13 cellular contexts compared by ENCODE assay signal in the genomic region with DNA sequence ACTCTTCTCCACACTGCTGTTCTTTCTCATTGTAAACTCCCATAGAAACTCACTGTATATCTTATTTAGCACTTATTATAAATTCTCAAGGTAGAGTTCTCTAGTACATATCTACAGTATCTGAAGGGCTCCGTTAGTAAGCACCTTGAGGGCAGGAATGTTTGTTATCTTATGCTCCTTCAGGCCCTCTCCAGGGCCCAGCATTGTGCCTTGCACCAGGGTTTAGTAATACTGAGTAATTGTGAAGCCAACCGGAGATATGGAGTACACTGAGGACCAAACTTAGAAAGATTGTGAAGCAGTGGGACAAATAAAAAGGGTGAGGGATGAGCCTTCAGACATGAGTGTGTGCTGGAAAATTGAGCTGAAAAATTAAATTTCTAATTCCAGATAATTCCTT. TPM values are rescaled to one million over a fixed set of nuclear protein-coding genes. Genes with fewer than 3 reads are reported as not detected.
DNase-seq lines count a peak whose midpoint lies in the region; ATAC-seq, FAIRE-seq and TF ChIP-seq lines count a peak whose summit lies in the region.
"Had no signal": no experiment of that assay in that cellular context is flagged by ENCODE, and none has a peak within 500 bp of the region (broad histone marks: within the 10 kb centered on the region; RNA-seq: fewer than 3 reads in every experiment).

No MANE protein-coding gene starts in this region.

- H3K27me3 Mint-ChIP-seq in nephron (ENCODE audit: low read depth): no peaks in the 10 kb centered on the region
- H3K27me3 Mint-ChIP-seq in CD4-positive, alpha-beta T cell: no peaks in the 10 kb centered on the region
- H3K27me3 Mint-ChIP-seq: CD4-positive, CD25-positive, alpha-beta regulatory T cell had no signal

- no peaks in the 10 kb centered on the region for H3K9me3 ChIP-seq in A549
- H3K9me3 ChIP-seq in PC-3 (ENCODE audit: low read length): no peaks in the 10 kb centered on the region
- H3K9me3 ChIP-seq in keratinocyte (ENCODE audit: control insufficient read depth, low read depth, low read length): no peaks in the 10 kb centered on the region
- no peaks in the 10 kb centered on the region for H3K9me3 ChIP-seq in CD4-positive, alpha-beta T cell (ENCODE audit: control insufficient read depth, low read length)

- H3K27me3 ChIP-seq in PC-3 (ENCODE audit: low read length) (no peaks in the 10 kb centered on the region), keratinocyte (ENCODE audit: control insufficient read depth, extremely low read depth, insufficient read depth, low read length) (no peaks in the 10 kb centered on the region)
- H3K27me3 ChIP-seq in CD4-positive, alpha-beta T cell (ENCODE audit: control insufficient read depth, insufficient read depth, low read length): no peaks in the 10 kb centered on the region

- CTCF ChIA-PET in A549 (lab: Yijun Ruan, JAX): interaction anchor here (0.8 to 5.5 kb wide), 6 partner anchors 12 to 141 kb away, joined by 3 to 24 read pairs (median 3); partner anchors contain the start of genes RNF43 and SUPT4H1
- CTCF ChIA-PET in PC-3 (lab: Charles Lee): no interaction called here
- CTCF ChIA-PET in CD4-positive, alpha-beta T cell (lab: Charles Lee): no interaction called here

- H3K4me2 ChIP-seq in A549: peak overlapping the region; percentile 75
- peak overlapping the region; percentile 63 for H3K4me2 ChIP-seq in PC-3 (ENCODE audit: low read length)
- peak overlapping the region; percentile 69 for H3K4me2 ChIP-seq in keratinocyte (ENCODE audit: control insufficient read depth, extremely low read depth, insufficient read depth, low read depth, low read length)

- no peaks in the 10 kb centered on the region for H3K9me3 Mint-ChIP-seq in nephron
- no peaks in the 10 kb centered on the region for H3K9me3 Mint-ChIP-seq in CD4-positive, alpha-beta T cell

- H3K27ac Mint-ChIP-seq in nephron: peak overlapping the region; percentile 90 to 94 (median 93)
- H3K27ac Mint-ChIP-seq in CD4-positive, alpha-beta T cell: no peak overlapping the region
- H3K27ac Mint-ChIP-seq: CD4-positive, CD25-positive, alpha-beta regulatory T cell had no signal

- peaks cover 4% of the 10 kb centered on the region for H3F3A ChIP-seq in PC-3 (ENCODE audit: low read length, unreplicated experiment)

- ATAC-seq in A549: peak; percentile 32 to 39; a peak in 4 of 6 replicates
- no peak for ATAC-seq in PC-3
- ATAC-seq in HG03135 (IDR thresholded peaks at IDR 0.05; ENCODE audit: unreplicated experiment): no peak
- ATAC-seq in HG03045 (IDR thresholded peaks at IDR 0.05; ENCODE audit: unreplicated experiment): no peak
- no peak for ATAC-seq in CD4-positive, alpha-beta T cell (ENCODE audit: poor library complexity)

- dilution Hi-C loops in keratinocyte (cut with MboI; ENCODE audit: extremely low pct_ligation_motif_present, low sequenced_read_pairs): no loop called here

- no peak for TF ChIP-seq POLR2A in A549 (IDR thresholded peaks at IDR 0.05; ENCODE audit: low read length)

- peak overlapping the region; percentile 71 to 84 for H3K27ac ChIP-seq in A549
- H3K27ac ChIP-seq in PC-3 (ENCODE audit: low read length): peak overlapping the region; percentile 20; the same call in 1 of the 2 replicates
- no peak overlapping the region for H3K27ac ChIP-seq in keratinocyte (ENCODE audit: control insufficient read depth, insufficient read depth, low read length)
- H3K27ac ChIP-seq in CD4-positive, alpha-beta T cell (ENCODE audit: low read depth, low read length): no peak overlapping the region
- H3K27ac ChIP-seq: SK-N-MC had no signal

- no TSS peak for BruUV-seq in PC-3 (replicated peaks; lab: Mats Ljungman, UMichigan)

- H3K79me2 ChIP-seq in PC-3 (ENCODE audit: low read length): no peaks in the 10 kb centered on the region
- H3K79me2 ChIP-seq in keratinocyte (ENCODE audit: control insufficient read depth, insufficient read depth, low read length): peaks cover 65% of the 10 kb centered on the region

- H3K36me3 ChIP-seq in PC-3 (ENCODE audit: low read depth, low read length): no peaks in the 10 kb centered on the region
- H3K36me3 ChIP-seq in keratinocyte (ENCODE audit: control insufficient read depth in 2 of 2, extremely low read depth in 1 of 2, insufficient read depth in 2 of 2, low read length in 2 of 2): peaks cover 5% of the 10 kb centered on the region in 2 experiments

- no peak for TF ChIP-seq RAD21 in A549 (conservative IDR thresholded peaks at IDR 0.05 in 1 of 2, IDR thresholded peaks at IDR 0.05 in 1 of 2)

- FAIRE-seq in A549 (lab: Jason Lieb, UNC): no peak
- no peak for FAIRE-seq in keratinocyte (lab: Jason Lieb, UNC)

- 79% methylated on average over 2 of the region's 2 CpGs for WGBS in A549 (ENCODE audit: missing lambda C conversion rate)

- H2AFZ ChIP-seq in PC-3 (ENCODE audit: low read length) (no peak overlapping the region), keratinocyte (ENCODE audit: control insufficient read depth, low read length) (no peak overlapping the region)

- no peak for DNase-seq in A549 (ENCODE audit: low read depth in 1 of 2, low spot score in 1 of 2)
- DNase-seq in PC-3: no peak
- no peak for DNase-seq in keratinocyte (ENCODE audit: low read depth, low spot score)
- DNase-seq in NCI-H510A treated with DMSO at 0.1 percent for 48 hours (lab: John Stamatoyannopoulos, UW): no peak
- DNase-seq in CD4-positive, alpha-beta T cell: no peak
- DNase-seq: AML-193; CD4-positive, CD25-positive, alpha-beta regulatory T cell; GF-D8; GOT3 had no signal

- H3K4me1 Mint-ChIP-seq in nephron: peaks cover 23% of the 10 kb centered on the region
- H3K4me1 Mint-ChIP-seq in CD4-positive, alpha-beta T cell (ENCODE audit: low read depth): no peaks in the 10 kb centered on the region

- H3K9ac ChIP-seq in PC-3 (ENCODE audit: low read length) (no peak overlapping the region), keratinocyte (ENCODE audit: control insufficient read depth, extremely low read depth, insufficient read depth, low read length) (no peak overlapping the region)

- TF ChIP-seq CTCF in A549 (IDR thresholded peaks at IDR 0.05) (no peak), PC-3 (conservative IDR thresholded peaks at IDR 0.05; ENCODE audit: low read depth, low read length) (no peak), keratinocyte (optimal IDR thresholded peaks at IDR 0.05 in 1 of 3, IDR thresholded peaks at IDR 0.05 in 1 of 3, conservative IDR thresholded peaks at IDR 0.05 in 1 of 3; ENCODE audit: extremely low read depth in 1 of 3, insufficient read depth in 2 of 3, low read length in 3 of 3) (no peak), nephron (IDR thresholded peaks at IDR 0.05; ENCODE audit: unreplicated experiment in 3 of 3) (no peak)
- no peak for TF ChIP-seq CTCF in CD4-positive, alpha-beta T cell (IDR thresholded peaks at IDR 0.05)

- intact Hi-C loops in PC-3 (cut with micrococcal nuclease): loop anchor here (1.0 kb wide), 1 partner anchor 26 kb away; the partner anchor contains the start of gene RNF43
- intact Hi-C loops in CD4-positive, alpha-beta T cell (cut with DNase I, micrococcal nuclease): no loop called here

- TF ChIP-seq EP300 in A549 (IDR thresholded peaks at IDR 0.05): no peak

- no peaks in the 10 kb centered on the region for H3K36me3 Mint-ChIP-seq in nephron (ENCODE audit: low read depth)
- no peaks in the 10 kb centered on the region for H3K36me3 Mint-ChIP-seq in CD4-positive, alpha-beta T cell (ENCODE audit: low read depth)

- no peaks in the 10 kb centered on the region for H3K9me1 ChIP-seq in keratinocyte (ENCODE audit: control insufficient read depth, extremely low read depth, insufficient read depth, low read length)

- H3K9me2 ChIP-seq in PC-3 (replicated peaks; ENCODE audit: low read length): no peaks in the 10 kb centered on the region

- H4K20me1 ChIP-seq in PC-3 (ENCODE audit: low read length): no peaks in the 10 kb centered on the region
- peaks cover 9% of the 10 kb centered on the region for H4K20me1 ChIP-seq in keratinocyte (ENCODE audit: control insufficient read depth, extremely low read depth, insufficient read depth, low read length)

- 0 out of 3 replicates have a peak overlapping the region, but pooled peaks have one; percentile 2 for H3K4me3 ChIP-seq in A549
- no peak overlapping the region for H3K4me3 ChIP-seq in PC-3 (ENCODE audit: low read length)
- H3K4me3 ChIP-seq in keratinocyte (ENCODE audit: control insufficient read depth in 2 of 3, extremely low read depth in 1 of 3, insufficient read depth in 2 of 3, low read depth in 1 of 3, low read length in 3 of 3): peak overlapping the region in 1 of 3 experiments; percentile 18
- H3K4me3 ChIP-seq: SK-N-MC had no signal

- peaks cover 74% of the 10 kb centered on the region for H3K4me1 ChIP-seq in A549
- H3K4me1 ChIP-seq in PC-3 (ENCODE audit: insufficient read depth, low read length): peaks cover 57% of the 10 kb centered on the region
- H3K4me1 ChIP-seq in keratinocyte (ENCODE audit: control insufficient read depth, extremely low read depth, insufficient read depth, low read length): peaks cover 48% of the 10 kb centered on the region

- POLR2A ChIA-PET in A549 (lab: Yijun Ruan, JAX) (interaction anchor here (1.0 to 1.1 kb wide), 2 partner anchors 26 to 38 kb away, joined by 4 read pairs; partner anchors contain the start of genes RNF43 and SUPT4H1), PC-3 (lab: Charles Lee; ENCODE audit: unreplicated experiment) (no interaction called here)
- POLR2A ChIA-PET in CD4-positive, alpha-beta T cell (lab: Charles Lee): no interaction called here

- H3K4me3 Mint-ChIP-seq in nephron: no peak overlapping the region
- H3K4me3 Mint-ChIP-seq in CD4-positive, alpha-beta T cell: no peak overlapping the region

RNA-seq across cellular contexts. Expression of gene RNF43, which starts 26.4 kb away (rescaled TPM):
- 6.3 and 6.6 TPM in 2 replicates for polyA plus RNA-seq in A549 (2011; rRNA removed)
- 0.82 and 0.83 TPM in 2 replicates for polyA plus RNA-seq in A549 (2012; cell fraction: cytosol; rRNA removed)
- polyA plus RNA-seq in A549 (2012; cell fraction: nucleus; rRNA removed): 1.3 and 2.3 TPM in 2 replicates
- 1.6 to 2.6 TPM (median 2.5 TPM) in 3 replicates for polyA plus RNA-seq in A549 (2017; fragmentation: RNase III; extraction: RNeasy Plus Mini Kit Qiagen cat#74134 plus additional on column Dnase treatment)
- polyA minus RNA-seq in A549 (2011; rRNA and poly(A)+ RNA removed): 2.8 and 3.2 TPM in 2 replicates
- 3.8 and 8.5 TPM in 2 replicates for total RNA-seq in PC-3 (2014; rRNA removed)
- 5.3 to 16.4 TPM (median 15.0 TPM) in 3 replicates for polyA plus RNA-seq in keratinocyte
- 6.5 TPM for polyA plus RNA-seq in keratinocyte (2011; ENCODE audit: low read depth)
- polyA plus RNA-seq in keratinocyte (2011; cell fraction: cytosol; rRNA removed): 7.6 and 9.6 TPM in 2 replicates
- polyA plus RNA-seq in keratinocyte (2011; cell fraction: nucleus; rRNA removed): 36.2 and 39.0 TPM in 2 replicates
- polyA plus RNA-seq in keratinocyte (2012; ENCODE audit: low replicate concordance): 8.3 and 16.0 TPM in 2 replicates
- 8.0 to 23.8 TPM (median 16.6 TPM) in 3 replicates for polyA minus RNA-seq in keratinocyte
- 2.7 TPM for polyA minus RNA-seq in keratinocyte (2011; cell fraction: cytosol; rRNA and poly(A)+ RNA removed)
- 21.7 and 32.8 TPM in 2 replicates for polyA minus RNA-seq in keratinocyte (2011; cell fraction: nucleus; rRNA and poly(A)+ RNA removed)
- 1 to 10 TPM in 1 of 2 experiments, under 1 TPM in 1; 0.69 to 1.9 TPM for total RNA-seq in CD4-positive, alpha-beta T cell

RNA-seq across cellular contexts. Expression of gene SUPT4H1, which starts 38.9 kb away (rescaled TPM):
- 241 and 260 TPM in 2 replicates for polyA plus RNA-seq in A549 (2011; rRNA removed)
- 112 and 123 TPM in 2 replicates for polyA plus RNA-seq in A549 (2012; cell fraction: cytosol; rRNA removed)
- 60.7 and 203 TPM in 2 replicates for polyA plus RNA-seq in A549 (2012; cell fraction: nucleus; rRNA removed)
- polyA plus RNA-seq in A549 (2017; fragmentation: RNase III; extraction: RNeasy Plus Mini Kit Qiagen cat#74134 plus additional on column Dnase treatment): 117 to 124 TPM (median 123 TPM) in 3 replicates
- polyA minus RNA-seq in A549 (2011; rRNA and poly(A)+ RNA removed): 81.6 and 112 TPM in 2 replicates
- total RNA-seq in PC-3 (2014; rRNA removed): 100.0 and 116 TPM in 2 replicates
- polyA plus RNA-seq in keratinocyte: 107 to 206 TPM (median 161 TPM) in 3 replicates
- polyA plus RNA-seq in keratinocyte (2011; ENCODE audit: low read depth): 113 TPM
- polyA plus RNA-seq in keratinocyte (2011; cell fraction: cytosol; rRNA removed): 99.9 and 137 TPM in 2 replicates
- polyA plus RNA-seq in keratinocyte (2011; cell fraction: nucleus; rRNA removed): 65.9 and 75.0 TPM in 2 replicates
- 90.7 and 125 TPM in 2 replicates for polyA plus RNA-seq in keratinocyte (2012; ENCODE audit: low replicate concordance)
- 28.7 to 77.6 TPM (median 57.7 TPM) in 3 replicates for polyA minus RNA-seq in keratinocyte
- 36.6 TPM for polyA minus RNA-seq in keratinocyte (2011; cell fraction: cytosol; rRNA and poly(A)+ RNA removed)
- 11.6 and 18.3 TPM in 2 replicates for polyA minus RNA-seq in keratinocyte (2011; cell fraction: nucleus; rRNA and poly(A)+ RNA removed)
- total RNA-seq in CD4-positive, alpha-beta T cell: 10 to 100 TPM; 46.5 to 47.0 TPM

Comparison
In these comparisons a context has a peak if more than half of its experiments do, and no peak if none do; other contexts are left out.
1. ATAC-seq: peak in A549 (2 of 2); none in PC-3 (single experiment), HG03135 (single experiment), HG03045 (single experiment) and CD4-positive, alpha-beta T cell (single experiment).
2. H3K27ac ChIP-seq: peak in A549 (2 of 2) and PC-3 (single experiment); none in keratinocyte (single experiment) and CD4-positive, alpha-beta T cell (single experiment).
3. Peak in every context shown above with its lines, with median percentiles within 50 percentile points of each other: H3K4me2 ChIP-seq.